Comparison of ENCODE assay signal across 16 cellular contexts in the genomic region with DNA sequence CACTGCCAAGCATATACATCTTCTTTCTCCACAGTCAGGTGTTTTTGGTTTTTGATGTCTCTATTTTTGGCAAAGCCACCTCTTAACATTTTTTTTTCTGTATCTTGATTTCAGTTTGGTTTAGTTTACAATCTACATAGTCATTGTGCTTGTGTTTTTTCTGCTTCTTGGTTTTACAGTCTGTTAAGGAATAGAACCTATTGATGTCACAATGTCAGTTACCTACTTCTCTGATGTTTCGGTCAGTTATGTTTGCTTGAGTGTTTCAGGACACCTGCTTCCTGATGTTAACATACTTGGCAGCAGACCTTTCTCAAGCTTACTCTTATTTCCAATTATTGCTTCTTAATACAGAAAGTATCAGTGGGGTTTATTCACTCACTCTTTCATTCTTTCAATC.
DNase-seq lines count a peak whose midpoint lies in the region; ATAC-seq lines count a peak whose summit lies in the region.
"Had no signal": no experiment of that assay in that cellular context is flagged by ENCODE, and none has a peak within 500 bp of the region (broad histone marks: within the 10 kb centered on the region; RNA-seq: fewer than 3 reads in every experiment).

No MANE protein-coding gene starts in this region.

- no peaks in the 10 kb centered on the region for H3K9me3 ChIP-seq in T-helper 17 cell (ENCODE audit: control insufficient read depth, low read length, poor library complexity, severe bottlenecking)
- H3K9me3 ChIP-seq: heart right ventricle, vagina had no signal

- H3K27me3 Mint-ChIP-seq in T-helper 17 cell, result no peaks in the 10 kb centered on the region
- H3K27me3 Mint-ChIP-seq in natural killer cell treated with Interleukin-12 subunit alpha and Interleukin-12 subunit beta and Interleukin-15 and Interleukin-18, amount 100 ng/mL, for 72 hours, result no peaks in the 10 kb centered on the region

- H3K36me3 Mint-ChIP-seq in T-helper 17 cell (ENCODE audit: low read depth), result no peaks in the 10 kb centered on the region
- no peaks in the 10 kb centered on the region for H3K36me3 Mint-ChIP-seq in natural killer cell treated with Interleukin-12 subunit alpha and Interleukin-12 subunit beta and Interleukin-15 and Interleukin-18, amount 100 ng/mL, for 72 hours

- H3K9me3 Mint-ChIP-seq in natural killer cell treated with Interleukin-12 subunit alpha and Interleukin-12 subunit beta and Interleukin-15 and Interleukin-18, amount 100 ng/mL, for 72 hours, result peaks cover 5% of the 10 kb centered on the region
- H3K9me3 Mint-ChIP-seq: nephron progenitor cell had no signal

- ATAC-seq in GM18502 (IDR thresholded peaks at IDR 0.05; ENCODE audit: poor library complexity, unreplicated experiment) (peak; percentile 73), GM19463 (IDR thresholded peaks at IDR 0.05; ENCODE audit: unreplicated experiment) (peak; percentile 64), HG02852 (IDR thresholded peaks at IDR 0.05; ENCODE audit: unreplicated experiment) (peak; percentile 87), HG03469 (IDR thresholded peaks at IDR 0.05; ENCODE audit: unreplicated experiment) (peak; percentile 69), T-helper 17 cell (no peak)
- ATAC-seq in natural killer cell treated with Interleukin-12 subunit alpha and Interleukin-12 subunit beta and Interleukin-15 and Interleukin-18, amount 100 ng/mL, for 72 hours, result no peak
- ATAC-seq: heart right ventricle had no signal

- no peak overlapping the region for H3K4me3 Mint-ChIP-seq in T-helper 17 cell
- H3K4me3 Mint-ChIP-seq in natural killer cell treated with Interleukin-12 subunit alpha and Interleukin-12 subunit beta and Interleukin-15 and Interleukin-18, amount 100 ng/mL, for 72 hours, result no peak overlapping the region
- H3K4me3 Mint-ChIP-seq: nephron progenitor cell had no signal

- no peak overlapping the region for H3K27ac Mint-ChIP-seq in T-helper 17 cell
- no peak overlapping the region for H3K27ac Mint-ChIP-seq in natural killer cell treated with Interleukin-12 subunit alpha and Interleukin-12 subunit beta and Interleukin-15 and Interleukin-18, amount 100 ng/mL, for 72 hours
- H3K27ac Mint-ChIP-seq: nephron progenitor cell had no signal

- no peaks in the 10 kb centered on the region for H3K4me1 Mint-ChIP-seq in T-helper 17 cell
- no peaks in the 10 kb centered on the region for H3K4me1 Mint-ChIP-seq in natural killer cell treated with Interleukin-12 subunit alpha and Interleukin-12 subunit beta and Interleukin-15 and Interleukin-18, amount 100 ng/mL, for 72 hours (ENCODE audit: low read depth in 2 of 2)
- H3K4me1 Mint-ChIP-seq: nephron progenitor cell had no signal

- no peak for DNase-seq in T-helper 17 cell
- no peak for DNase-seq in natural killer cell treated with Interleukin-12 subunit alpha and Interleukin-12 subunit beta and Interleukin-15 and Interleukin-18, amount 100 ng/mL, for 72 hours (ENCODE audit: low spot score)
- DNase-seq in germinal center (ENCODE audit: low spot score), result no peak
- DNase-seq in cerebellar cortex (ENCODE audit: low spot score), result no peak
- DNase-seq: activated CD4-positive, alpha-beta T cell treated with anti-CD3 and anti-CD28 coated beads for 4 hours; activated naive CD4-positive, alpha-beta T cell treated with anti-CD3 and anti-CD28 coated beads, Interleukin-2, amount 50 U/mL, for 16 hours; activated T-cell treated with anti-CD3 and anti-CD28 coated beads for 4 hours; dorsolateral prefrontal cortex; heart right ventricle; nephron progenitor cell; T1000 had no signal

Comparison
In these comparisons a context has a peak if more than half of its experiments do, and no peak if none do; other contexts are left out.
1. ATAC-seq: peak in GM18502 (single experiment), GM19463 (single experiment), HG02852 (single experiment) and HG03469 (single experiment); none in T-helper 17 cell (single experiment) and natural killer cell treated with Interleukin-12 subunit alpha and Interleukin-12 subunit beta and Interleukin-15 and Interleukin-18, amount 100 ng/mL, for 72 hours (0 of 2).